ENCODE assay signal across 27 cellular contexts in the genomic region with DNA sequence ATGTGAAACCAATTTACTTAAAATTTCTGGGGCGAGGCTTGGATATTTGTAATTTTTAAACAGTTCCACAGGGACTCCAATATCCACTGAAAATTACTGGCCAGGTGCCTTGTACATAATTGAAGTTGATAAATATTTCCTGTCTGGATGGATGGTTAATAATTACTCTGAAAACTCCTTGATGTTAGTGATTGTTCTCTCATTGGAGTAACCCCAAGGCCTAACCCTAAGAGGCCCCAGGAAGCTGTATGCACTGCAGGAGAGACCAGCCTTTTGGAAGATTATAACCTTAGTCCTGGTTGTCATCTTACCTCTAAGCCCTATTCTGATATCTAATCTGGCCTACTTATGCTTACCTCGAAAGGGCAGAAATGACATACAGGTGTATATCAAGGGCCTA.
"Had no signal": no experiment of that assay in that cellular context is flagged by ENCODE, and none has a peak within 500 bp of the region (broad histone marks: within the 10 kb centered on the region; RNA-seq: fewer than 3 reads in every experiment).

No MANE protein-coding gene starts in this region.

- H3K36me3 ChIP-seq: esophagus muscularis mucosa had no signal

- H3K4me1 Mint-ChIP-seq: activated CD4-positive, alpha-beta memory T cell treated with anti-CD3 and anti-CD28 coated beads, Interleukin-2, amount 10 ng/mL, durations not matched to agents 7 days and 5 days; activated CD4-positive, alpha-beta T cell treated with anti-CD3 and anti-CD28 coated beads, Interleukin-2, amount 10 ng/mL, durations not matched to agents 7 days and 5 days; activated naive CD4-positive, alpha-beta T cell treated with anti-CD3 and anti-CD28 coated beads, Interleukin-2, amount 50 U/mL, for 24 hours; activated naive CD8-positive, alpha-beta T cell treated with anti-CD3 and anti-CD28 coated beads, Interleukin-2, amount 50 U/mL, for 24 hours; central memory CD8-positive, alpha-beta T cell; memory B cell; natural killer cell; stimulated activated effector memory CD8-positive, alpha-beta T cell treated with anti-CD3 and anti-CD28 coated beads, Interleukin-12 subunit alpha, Interleukin-12 subunit beta, amount 100 ng/mL, for 72 hours; WTC11 had no signal

- H3K27me3 Mint-ChIP-seq: activated naive CD4-positive, alpha-beta T cell treated with anti-CD3 and anti-CD28 coated beads, Interleukin-2, amount 50 U/mL, for 24 hours; activated naive CD8-positive, alpha-beta T cell treated with anti-CD3 and anti-CD28 coated beads, Interleukin-2, amount 50 U/mL, for 24 hours; stimulated activated naive CD8-positive, alpha-beta T cell treated with anti-CD3 and anti-CD28 coated beads, Interleukin-15, Interleukin-2, amounts not matched to agents 100 ng/mL and 50 ng/mL, for 24 hours had no signal

- DNase-seq: activated CD4-positive, alpha-beta memory T cell treated with anti-CD3 and anti-CD28 coated beads, Interleukin-2, amount 10 ng/mL, durations not matched to agents 7 days and 5 days; activated CD4-positive, alpha-beta T cell treated with anti-CD3 and anti-CD28 coated beads for 1 hour; activated CD4-positive, alpha-beta T cell treated with anti-CD3 and anti-CD28 coated beads, Interleukin-2, amount 10 ng/mL, durations not matched to agents 7 days and 5 days; activated naive CD8-positive, alpha-beta T cell treated with anti-CD3 and anti-CD28 coated beads, Interleukin-2, amount 50 U/mL, for 24 hours; activated T-cell treated with anti-CD3 and anti-CD28 coated beads, Interleukin-2, amount 50 U/mL, for 48 hours; amygdala; dermis blood vessel endothelial cell; effector CD4-positive, alpha-beta T cell; foreskin keratinocyte; natural killer cell; retina; stimulated activated CD4-positive, alpha-beta T cell treated with anti-CD3 and anti-CD28 coated beads, Interleukin-4, amount 100 ng/mL, for 24 hours; SW 1271; T-helper 9 cell had no signal

- H3K27me3 ChIP-seq: esophagus muscularis mucosa, foreskin keratinocyte had no signal

- H3K4me3 Mint-ChIP-seq: activated CD4-positive, alpha-beta memory T cell treated with anti-CD3 and anti-CD28 coated beads, Interleukin-2, amount 10 ng/mL, durations not matched to agents 7 days and 5 days; activated CD4-positive, alpha-beta T cell treated with anti-CD3 and anti-CD28 coated beads, Interleukin-2, amount 10 ng/mL, durations not matched to agents 7 days and 5 days; activated naive CD4-positive, alpha-beta T cell treated with anti-CD3 and anti-CD28 coated beads, Interleukin-2, amount 50 U/mL, for 24 hours; activated naive CD8-positive, alpha-beta T cell treated with anti-CD3 and anti-CD28 coated beads, Interleukin-2, amount 50 U/mL, for 24 hours; central memory CD8-positive, alpha-beta T cell; memory B cell; natural killer cell; stimulated activated effector memory CD8-positive, alpha-beta T cell treated with anti-CD3 and anti-CD28 coated beads, Interleukin-12 subunit alpha, Interleukin-12 subunit beta, amount 100 ng/mL, for 72 hours; stimulated activated naive CD8-positive, alpha-beta T cell treated with anti-CD3 and anti-CD28 coated beads, Interleukin-15, Interleukin-2, amounts not matched to agents 100 ng/mL and 50 ng/mL, for 24 hours; T-helper 1 cell treated with Interleukin-12 subunit alpha and Interleukin-12 subunit beta and Interleukin-4 antibody, amounts not matched to agents 30 μg/mL and 1 μg/mL, for 36 hours; type B pancreatic cell; WTC11 had no signal

- H3K4me1 ChIP-seq: esophagus muscularis mucosa, foreskin keratinocyte had no signal

- H3K27ac ChIP-seq: esophagus muscularis mucosa, foreskin keratinocyte had no signal

- H3K36me3 Mint-ChIP-seq: activated naive CD4-positive, alpha-beta T cell treated with anti-CD3 and anti-CD28 coated beads, Interleukin-2, amount 50 U/mL, for 24 hours; memory B cell; natural killer cell; stimulated activated effector memory CD8-positive, alpha-beta T cell treated with anti-CD3 and anti-CD28 coated beads, Interleukin-12 subunit alpha, Interleukin-12 subunit beta, amount 100 ng/mL, for 72 hours; type B pancreatic cell; WTC11 had no signal

- H3K27ac Mint-ChIP-seq: activated CD4-positive, alpha-beta memory T cell treated with anti-CD3 and anti-CD28 coated beads, Interleukin-2, amount 10 ng/mL, durations not matched to agents 7 days and 5 days; activated CD4-positive, alpha-beta T cell treated with anti-CD3 and anti-CD28 coated beads, Interleukin-2, amount 10 ng/mL, durations not matched to agents 7 days and 5 days; activated naive CD4-positive, alpha-beta T cell treated with anti-CD3 and anti-CD28 coated beads, Interleukin-2, amount 50 U/mL, for 24 hours; activated naive CD8-positive, alpha-beta T cell treated with anti-CD3 and anti-CD28 coated beads, Interleukin-2, amount 50 U/mL, for 24 hours; activated T-helper 2 cell treated with anti-CD3 and anti-CD28 coated beads, Interferon-gamma antibody, Interleukin-2, Interleukin-4, amounts not matched to agents 10 μg/mL and 5 μg/mL and 100 μg/mL, durations not matched to agents 14 hours and 24 hours and 36 hours; memory B cell; natural killer cell; progenitor cell of endocrine pancreas; stimulated activated effector memory CD8-positive, alpha-beta T cell treated with anti-CD3 and anti-CD28 coated beads, Interleukin-12 subunit alpha, Interleukin-12 subunit beta, amount 100 ng/mL, for 72 hours; stimulated activated naive CD8-positive, alpha-beta T cell treated with anti-CD3 and anti-CD28 coated beads, Interleukin-15, Interleukin-2, amounts not matched to agents 100 ng/mL and 50 ng/mL, for 24 hours; T-helper 1 cell treated with Interleukin-12 subunit alpha and Interleukin-12 subunit beta and Interleukin-4 antibody, amounts not matched to agents 30 μg/mL and 1 μg/mL, for 36 hours; type B pancreatic cell; WTC11 had no signal

- ATAC-seq: activated naive CD8-positive, alpha-beta T cell treated with anti-CD3 and anti-CD28 coated beads, Interleukin-2, amount 50 U/mL, for 24 hours; foreskin keratinocyte; natural killer cell; sciatic nerve; stimulated activated effector memory CD8-positive, alpha-beta T cell treated with anti-CD3 and anti-CD28 coated beads, Interleukin-12 subunit alpha, Interleukin-12 subunit beta, amount 100 ng/mL, for 72 hours; WTC11 had no signal

- H3K4me3 ChIP-seq: esophagus muscularis mucosa, skin epidermis had no signal

- H3K9me3 ChIP-seq: esophagus muscularis mucosa had no signal

- H3K9me3 Mint-ChIP-seq: activated CD4-positive, alpha-beta memory T cell treated with anti-CD3 and anti-CD28 coated beads, Interleukin-2, amount 10 ng/mL, durations not matched to agents 7 days and 5 days; activated CD4-positive, alpha-beta T cell treated with anti-CD3 and anti-CD28 coated beads, Interleukin-2, amount 10 ng/mL, durations not matched to agents 7 days and 5 days; activated naive CD4-positive, alpha-beta T cell treated with anti-CD3 and anti-CD28 coated beads, Interleukin-2, amount 50 U/mL, for 24 hours; activated naive CD8-positive, alpha-beta T cell treated with anti-CD3 and anti-CD28 coated beads, Interleukin-2, amount 50 U/mL, for 24 hours; activated T-helper 2 cell treated with anti-CD3 and anti-CD28 coated beads, Interferon-gamma antibody, Interleukin-2, Interleukin-4, amounts not matched to agents 10 μg/mL and 5 μg/mL and 100 μg/mL, durations not matched to agents 14 hours and 24 hours and 36 hours; central memory CD8-positive, alpha-beta T cell; natural killer cell; stimulated activated effector memory CD8-positive, alpha-beta T cell treated with anti-CD3 and anti-CD28 coated beads, Interleukin-12 subunit alpha, Interleukin-12 subunit beta, amount 100 ng/mL, for 72 hours; stimulated activated naive CD8-positive, alpha-beta T cell treated with anti-CD3 and anti-CD28 coated beads, Interleukin-15, Interleukin-2, amounts not matched to agents 100 ng/mL and 50 ng/mL, for 24 hours; T-helper 1 cell treated with Interleukin-12 subunit alpha and Interleukin-12 subunit beta and Interleukin-4 antibody, amounts not matched to agents 30 μg/mL and 1 μg/mL, for 36 hours; type B pancreatic cell had no signal
